Comparison of ENCODE assay signal across 1 cellular context in genomic region chrX:24023538-24023937, GRCh38.
TF ChIP-seq lines count a peak whose summit lies in the region.

No MANE protein-coding gene starts in this region.

TF ChIP-seq in HCT116, 20 proteins besides CTCF, POLR2A, EP300 and RAD21 (continued from another document):
- no peak for TF ChIP-seq FOSL1 (IDR thresholded peaks at IDR 0.05; ENCODE audit: low read depth)
